9 cellular contexts compared by ENCODE assay signal in genomic region chr1:37498872-37499617, GRCh38. TPM values are rescaled to one million over a fixed set of nuclear protein-coding genes. Genes with fewer than 3 reads are reported as not detected.
DNase-seq lines count a peak whose midpoint lies in the region; ATAC-seq and TF ChIP-seq lines count a peak whose summit lies in the region.
"Had no signal": no experiment of that assay in that cellular context is flagged by ENCODE, and none has a peak within 500 bp of the region (broad histone marks: within the 10 kb centered on the region; RNA-seq: fewer than 3 reads in every experiment).

No MANE protein-coding gene starts in this region.

- no peak for TF ChIP-seq CTCF in upper lobe of left lung (IDR thresholded peaks at IDR 0.05)

- no peaks in the 10 kb centered on the region for H3K9me3 Mint-ChIP-seq in activated T-cell treated with anti-CD3 and anti-CD28 coated beads, Interleukin-2, amount 50 U/mL, for 24 hours

- H3K27me3 Mint-ChIP-seq in activated T-cell treated with anti-CD3 and anti-CD28 coated beads, Interleukin-2, amount 50 U/mL, for 24 hours = no peaks in the 10 kb centered on the region

- peak overlapping the region; percentile 28 to 71 (median 52) for H3K27ac ChIP-seq in upper lobe of left lung

- TF ChIP-seq EP300 in upper lobe of left lung (IDR thresholded peaks at IDR 0.05) = peak in 1 of 4 donors; percentile 23

- H3K27me3 ChIP-seq in upper lobe of left lung = no peaks in the 10 kb centered on the region

- peaks cover 3 to 72% (median 36%) of the 10 kb centered on the region in 4 donors for H3K36me3 ChIP-seq in upper lobe of left lung

- peaks cover 24% of the 10 kb centered on the region for H3K4me1 Mint-ChIP-seq in activated T-cell treated with anti-CD3 and anti-CD28 coated beads, Interleukin-2, amount 50 U/mL, for 24 hours (ENCODE audit: low read depth)

- no peak overlapping the region for H3K4me3 Mint-ChIP-seq in activated T-cell treated with anti-CD3 and anti-CD28 coated beads, Interleukin-2, amount 50 U/mL, for 24 hours

- no peak for DNase-seq in activated T-cell treated with anti-CD3 and anti-CD28 coated beads, Interleukin-2, amount 50 U/mL, for 24 hours
- DNase-seq in activated T-cell treated with anti-CD3 and anti-CD28 coated beads, Interleukin-2, amount 50 U/mL, for 48 hours = no peak
- DNase-seq in astrocyte of the hippocampus (ENCODE audit: low read depth, low spot score) = peak; percentile 84
- DNase-seq in islet precursor cell = peak; percentile 14
- peak in 1 of 2 donors; percentile 36 for DNase-seq in upper lobe of left lung
- no peak for DNase-seq in NCI-H345 (lab: John Stamatoyannopoulos, UW)
- no peak for DNase-seq in SIG-M5 (lab: John Stamatoyannopoulos, UW)
- no peak for DNase-seq in activated T-cell treated with anti-CD3 and anti-CD28 coated beads for 4 hours
- DNase-seq: activated naive CD4-positive, alpha-beta T cell treated with anti-CD3 and anti-CD28 coated beads, Interleukin-2, amount 50 U/mL, for 16 hours had no signal

- peaks cover 74% of the 10 kb centered on the region for H3K36me3 Mint-ChIP-seq in activated T-cell treated with anti-CD3 and anti-CD28 coated beads, Interleukin-2, amount 50 U/mL, for 24 hours (ENCODE audit: low read depth)

- WGBS in upper lobe of left lung, 2 donors = 66% methylated on average over 4 of the region's 4 CpGs

- TF ChIP-seq POLR2A in upper lobe of left lung (IDR thresholded peaks at IDR 0.05) = no peak

- H3K4me3 ChIP-seq in upper lobe of left lung = no peak overlapping the region

- H3K9me3 ChIP-seq in upper lobe of left lung = no peaks in the 10 kb centered on the region

- H3K27ac Mint-ChIP-seq in activated T-cell treated with anti-CD3 and anti-CD28 coated beads, Interleukin-2, amount 50 U/mL, for 24 hours = peak overlapping the region; percentile 33

- ATAC-seq in upper lobe of left lung (ENCODE audit: low FRiP score in 2 of 2) = peak; percentile 42 to 82

- peaks cover 10 to 14% (median 14%) of the 10 kb centered on the region in 4 donors for H3K4me1 ChIP-seq in upper lobe of left lung

RNA-seq across cellular contexts. Expression of gene MEAF6, which starts 15.5 kb away (rescaled TPM):
- total RNA-seq in upper lobe of left lung = 100 to 1,000 TPM in 2 of 6 donors, 10 to 100 TPM in 4; 59.9 to 131 (median 75.1) TPM

RNA-seq across cellular contexts. Expression of gene ZC3H12A, which starts 24.7 kb away (rescaled TPM):
- total RNA-seq in upper lobe of left lung = 10 to 100 TPM; 17.6 to 55.5 (median 26.2) TPM

RNA-seq across cellular contexts. Expression of gene SNIP1, which starts 55.0 kb away (rescaled TPM):
- 10 to 100 TPM; 12.0 to 54.5 (median 17.5) TPM for total RNA-seq in upper lobe of left lung

RNA-seq across cellular contexts. Expression of gene DNALI1, which starts 57.7 kb away (rescaled TPM):
- 10 to 100 TPM; 12.3 to 41.9 (median 23.4) TPM for total RNA-seq in upper lobe of left lung

Comparison
In these comparisons a context has a peak if more than half of its experiments do, and no peak if none do; other contexts are left out.
1. DNase-seq: peak in astrocyte of the hippocampus (single experiment) and islet precursor cell (single experiment); none in activated T-cell treated with anti-CD3 and anti-CD28 coated beads, Interleukin-2, amount 50 U/mL, for 24 hours (single experiment), activated T-cell treated with anti-CD3 and anti-CD28 coated beads, Interleukin-2, amount 50 U/mL, for 48 hours (0 of 2), NCI-H345 (single experiment), SIG-M5 (single experiment) and activated T-cell treated with anti-CD3 and anti-CD28 coated beads for 4 hours (single experiment).